Comparison of ENCODE assay signal across 9 cellular contexts in the genomic region with DNA sequence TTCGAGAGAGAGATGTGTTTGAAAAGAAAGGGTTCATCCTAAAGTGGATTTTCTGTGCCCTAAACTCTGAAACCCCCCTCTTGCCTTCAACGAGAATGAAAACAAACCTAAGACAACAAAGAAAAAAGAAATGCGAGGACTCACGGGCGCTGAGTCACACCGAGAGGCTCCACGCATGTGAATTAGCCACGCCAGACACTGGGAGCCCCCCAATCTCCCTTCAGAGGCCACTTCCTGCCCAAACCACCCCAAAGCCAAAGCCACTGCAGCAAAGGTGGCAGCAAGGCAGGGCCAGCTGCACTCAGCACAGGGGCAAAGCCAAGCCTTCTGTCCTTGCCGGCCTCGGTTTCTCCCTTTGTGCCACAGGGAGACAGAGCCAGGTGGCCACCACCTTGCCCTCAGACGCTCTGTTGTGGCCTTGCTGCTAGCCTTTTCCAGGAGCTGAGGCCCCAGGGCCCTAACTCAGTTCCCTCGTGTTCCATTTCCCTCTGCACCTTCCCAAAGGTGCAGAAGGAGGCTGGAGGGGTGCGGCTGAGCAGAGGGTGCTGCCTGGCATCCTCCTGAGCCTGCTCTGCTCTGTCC.
DNase-seq lines count a peak whose midpoint lies in the region; ATAC-seq, FAIRE-seq and TF ChIP-seq lines count a peak whose summit lies in the region.
"Had no signal": no experiment of that assay in that cellular context is flagged by ENCODE, and none has a peak within 500 bp of the region (broad histone marks: within the 10 kb centered on the region; RNA-seq: fewer than 3 reads in every experiment).

No MANE protein-coding gene starts in this region.

- H3K36me3 ChIP-seq in GM12878 (ENCODE audit: control insufficient read depth in 2 of 2, insufficient read depth in 2 of 2, low read length in 1 of 2) (peaks cover 5 to 6% of the 10 kb centered on the region in 2 experiments; a peak in 3 of 4 replicates), tibial artery (no peaks in the 10 kb centered on the region), PC-3 (ENCODE audit: low read depth, low read length) (no peaks in the 10 kb centered on the region)

- no peak for TF ChIP-seq RAD21 in GM12878 (IDR thresholded peaks at IDR 0.05; ENCODE audit: insufficient read depth, low read depth, low read length)

- CTCF ChIA-PET in GM12878 (lab: Yijun Ruan, JAX), result interaction anchor here (2.3 to 7.3 kb wide), 2 partner anchors 68 to 90 kb away, joined by 13 to 73 read pairs; no protein-coding TSS in a partner anchor
- CTCF ChIA-PET in PC-3 (lab: Charles Lee), result no interaction called here

- RAD21 ChIA-PET in GM12878 (lab: Charles Lee; ENCODE audit: unreplicated experiment), result interaction anchor here (0.9 to 6.0 kb wide), 4 partner anchors 38 to 91 kb away, joined by 6 to 61 read pairs (median 14); no protein-coding TSS in a partner anchor

- H2AFZ ChIP-seq in GM12878 (ENCODE audit: control insufficient read depth, low read depth, low read length), result no peak overlapping the region
- H2AFZ ChIP-seq in PC-3 (ENCODE audit: low read length), result no peak overlapping the region

- TF ChIP-seq EP300 in GM12878 (IDR thresholded peaks at IDR 0.05; ENCODE audit: borderline replicate concordance in 1 of 2, control insufficient read depth in 1 of 2, low read depth in 2 of 2, low read length in 2 of 2), result peak; percentile 36 to 74; a peak in 2 of 4 replicates

- intact Hi-C loops in GM12878 (cut with micrococcal nuclease; ENCODE audit: unreplicated experiment) (no loop called here), tibial artery (cut with DNase I; ENCODE audit: low total_unique reads) (loop anchor here (10.0 kb wide), 1 partner anchor 94 kb away; a partner anchor contains a TSS), PC-3 (cut with micrococcal nuclease) (no loop called here)

- H3K27ac ChIP-seq in GM12878 (ENCODE audit: control insufficient read depth, insufficient read depth) (peak overlapping the region; percentile 38; the same call in 1 of the 2 replicates), tibial artery (no peak overlapping the region), PC-3 (ENCODE audit: low read length) (no peak overlapping the region)

- H3K4me1 ChIP-seq in GM12878 (ENCODE audit: control insufficient read depth, insufficient read depth, low read length), result peaks cover 53% of the 10 kb centered on the region
- peaks cover 0 to 43% (median 34%) of the 10 kb centered on the region in 4 donors for H3K4me1 ChIP-seq in tibial artery
- H3K4me1 ChIP-seq in PC-3 (ENCODE audit: insufficient read depth, low read length), result no peaks in the 10 kb centered on the region

- SMC1A ChIA-PET in GM12878 (lab: Charles Lee; ENCODE audit: uncharacterized antibody, unreplicated experiment), result interaction anchor here (0.6 to 8.4 kb wide), 6 partner anchors 32 to 90 kb away, joined by 3 to 81 read pairs (median 4); no protein-coding TSS in a partner anchor

- H3K9ac ChIP-seq in GM12878 (ENCODE audit: control insufficient read depth, insufficient read depth, low read length) (0 out of 2 replicates have a peak overlapping the region, but pooled peaks have one; percentile 4), PC-3 (ENCODE audit: low read length) (no peak overlapping the region)

- TF ChIP-seq CTCF in GM12878 (IDR thresholded peaks at IDR 0.05 in 2 of 3, conservative IDR thresholded peaks at IDR 0.05 in 1 of 3; ENCODE audit: control insufficient read depth in 2 of 3, extremely low read depth in 1 of 3, insufficient read depth in 1 of 3, low read depth in 3 of 3, low read length in 3 of 3) (no peak), tibial artery (IDR thresholded peaks at IDR 0.05) (no peak), PC-3 (conservative IDR thresholded peaks at IDR 0.05; ENCODE audit: low read depth, low read length) (no peak)

- FAIRE-seq in GM12891 (lab: Jason Lieb, UNC) (no peak), GM12878 (lab: Jason Lieb, UNC) (peak; percentile 52)
- FAIRE-seq: G401.6 had no signal

- H3K79me2 ChIP-seq in GM12878 (ENCODE audit: control insufficient read depth, insufficient read depth, low read length), result peaks cover 16% of the 10 kb centered on the region
- no peaks in the 10 kb centered on the region for H3K79me2 ChIP-seq in PC-3 (ENCODE audit: low read length)

- BruUV-seq in GM12878 (replicated peaks; lab: Mats Ljungman, UMichigan), result no TSS peak
- no TSS peak for BruUV-seq in PC-3 (replicated peaks; lab: Mats Ljungman, UMichigan)

- H3K9me3 ChIP-seq in GM12878 (replicated peaks; ENCODE audit: control insufficient read depth, insufficient read depth, low read length), result no peaks in the 10 kb centered on the region
- no peaks in the 10 kb centered on the region for H3K9me3 ChIP-seq in tibial artery
- no peaks in the 10 kb centered on the region for H3K9me3 ChIP-seq in PC-3 (ENCODE audit: low read length)

- H4K20me1 ChIP-seq in GM12878 (ENCODE audit: control insufficient read depth, insufficient read depth), result no peaks in the 10 kb centered on the region; the same call in none of the 2 replicates
- no peaks in the 10 kb centered on the region for H4K20me1 ChIP-seq in PC-3 (ENCODE audit: low read length)

- ATAC-seq in GM12878 (peak; percentile 71), GM18498 (IDR thresholded peaks at IDR 0.05; ENCODE audit: unreplicated experiment) (no peak), PC-3 (no peak)

- TF ChIP-seq POLR2A in GM12891 (IDR thresholded peaks at IDR 0.05; ENCODE audit: low read depth, low read length) (no peak), GM12878 (IDR thresholded peaks at IDR 0.05; ENCODE audit: low read depth, low read length) (no peak)

- 2% methylated on average over 13 of the region's 13 CpGs for WGBS in GM12878 (ENCODE audit: insufficient coverage, insufficient replicate concordance, low lambda C conversion rate, missing lambda C conversion rate)

- no peaks in the 10 kb centered on the region for H3F3A ChIP-seq in PC-3 (ENCODE audit: low read length, unreplicated experiment)

- no peaks in the 10 kb centered on the region for H3K9me2 ChIP-seq in PC-3 (replicated peaks; ENCODE audit: low read length)

- POLR2A ChIA-PET in GM12878 (lab: Charles Lee) (interaction anchor here (0.6 to 0.9 kb wide), 2 partner anchors 38 to 72 kb away, joined by 3 to 4 read pairs; no protein-coding TSS in a partner anchor), PC-3 (lab: Charles Lee; ENCODE audit: unreplicated experiment) (no interaction called here)

- no peaks in the 10 kb centered on the region for H3K27me3 ChIP-seq in GM12878 (replicated peaks in 1 of 2; ENCODE audit: control insufficient read depth in 2 of 2, insufficient read depth in 2 of 2, low read length in 1 of 2)
- no peaks in the 10 kb centered on the region for H3K27me3 ChIP-seq in tibial artery
- H3K27me3 ChIP-seq in PC-3 (ENCODE audit: low read length), result no peaks in the 10 kb centered on the region

- peak; percentile 61 for DNase-seq in GM12891 (ENCODE audit: insufficient read length, low spot score)
- DNase-seq in T-helper 9 cell, result peak; percentile 56
- peak; percentile 36 for DNase-seq in GM12878 (ENCODE audit: low read depth, low spot score)
- peak; percentile 68 for DNase-seq in stimulated activated CD4-positive, alpha-beta T cell treated with anti-CD3 and anti-CD28 coated beads, Interleukin-1b, Interleukin-23, amount 100 ng/mL, for 48 hours
- no peak for DNase-seq in tibial artery
- DNase-seq in NCI-H2196 (lab: John Stamatoyannopoulos, UW; ENCODE audit: unreplicated experiment), result no peak
- DNase-seq in PC-3, result no peak

- H3K4me3 ChIP-seq in GM12878, result no peak overlapping the region
- no peak overlapping the region for H3K4me3 ChIP-seq in tibial artery
- no peak overlapping the region for H3K4me3 ChIP-seq in PC-3 (ENCODE audit: low read length)

- in situ Hi-C loops in GM12878 (cut with MboI), result no loop called here

- peak overlapping the region; percentile 53 for H3K4me2 ChIP-seq in GM12878 (ENCODE audit: control insufficient read depth, insufficient read depth)
- no peak overlapping the region for H3K4me2 ChIP-seq in PC-3 (ENCODE audit: low read length)

TF ChIP-seq in GM12891, 5 proteins besides CTCF, POLR2A, EP300 and RAD21:
- TF ChIP-seq TAF1 (IDR thresholded peaks at IDR 0.05; ENCODE audit: low read depth, low read length), result no peak
- TF ChIP-seq POLR2AphosphoS5 (IDR thresholded peaks at IDR 0.05; ENCODE audit: low read depth, low read length), result no peak
- TF ChIP-seq SPI1 (IDR thresholded peaks at IDR 0.05; ENCODE audit: low read depth, low read length), result 0 out of 2 replicates have a peak, but pooled peaks have one; percentile 30
- no peak for TF ChIP-seq PAX5 (IDR thresholded peaks at IDR 0.05; ENCODE audit: insufficient read depth, low read length, severe bottlenecking)
- TF ChIP-seq POU2F2 (IDR thresholded peaks at IDR 0.05; ENCODE audit: low read depth, low read length), result 0 out of 2 replicates have a peak, but pooled peaks have one; percentile 25

TF ChIP-seq in GM12878, 131 proteins besides CTCF, POLR2A, EP300 and RAD21 (continues in another document):
- TF ChIP-seq, protein P1, sequence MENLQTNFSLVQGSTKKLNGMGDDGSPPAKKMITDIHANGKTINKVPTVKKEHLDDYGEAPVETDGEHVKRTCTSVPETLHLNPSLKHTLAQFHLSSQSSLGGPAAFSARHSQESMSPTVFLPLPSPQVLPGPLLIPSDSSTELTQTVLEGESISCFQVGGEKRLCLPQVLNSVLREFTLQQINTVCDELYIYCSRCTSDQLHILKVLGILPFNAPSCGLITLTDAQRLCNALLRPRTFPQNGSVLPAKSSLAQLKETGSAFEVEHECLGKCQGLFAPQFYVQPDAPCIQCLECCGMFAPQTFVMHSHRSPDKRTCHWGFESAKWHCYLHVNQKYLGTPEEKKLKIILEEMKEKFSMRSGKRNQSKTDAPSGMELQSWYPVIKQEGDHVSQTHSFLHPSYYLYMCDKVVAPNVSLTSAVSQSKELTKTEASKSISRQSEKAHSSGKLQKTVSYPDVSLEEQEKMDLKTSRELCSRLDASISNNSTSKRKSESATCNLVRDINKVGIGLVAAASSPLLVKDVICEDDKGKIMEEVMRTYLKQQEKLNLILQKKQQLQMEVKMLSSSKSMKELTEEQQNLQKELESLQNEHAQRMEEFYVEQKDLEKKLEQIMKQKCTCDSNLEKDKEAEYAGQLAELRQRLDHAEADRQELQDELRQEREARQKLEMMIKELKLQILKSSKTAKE (IDR thresholded peaks at IDR 0.05; ENCODE audit: low read depth, poor library complexity, severe bottlenecking), result peak; percentile 83
- TF ChIP-seq POU2F2 (IDR thresholded peaks at IDR 0.05; ENCODE audit: borderline replicate concordance, low read depth, low read length) (peak; percentile 80; the same call in 1 of the 3 replicates), IKZF1 (conservative IDR thresholded peaks at IDR 0.05) (peak; percentile 41; the same call in 1 of the 2 replicates), BACH1 (IDR thresholded peaks at IDR 0.05; ENCODE audit: borderline replicate concordance) (peak; percentile 67)
- TF ChIP-seq, protein P2, sequence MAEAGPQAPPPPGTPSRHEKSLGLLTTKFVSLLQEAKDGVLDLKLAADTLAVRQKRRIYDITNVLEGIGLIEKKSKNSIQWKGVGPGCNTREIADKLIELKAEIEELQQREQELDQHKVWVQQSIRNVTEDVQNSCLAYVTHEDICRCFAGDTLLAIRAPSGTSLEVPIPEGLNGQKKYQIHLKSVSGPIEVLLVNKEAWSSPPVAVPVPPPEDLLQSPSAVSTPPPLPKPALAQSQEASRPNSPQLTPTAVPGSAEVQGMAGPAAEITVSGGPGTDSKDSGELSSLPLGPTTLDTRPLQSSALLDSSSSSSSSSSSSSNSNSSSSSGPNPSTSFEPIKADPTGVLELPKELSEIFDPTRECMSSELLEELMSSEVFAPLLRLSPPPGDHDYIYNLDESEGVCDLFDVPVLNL (IDR thresholded peaks at IDR 0.05; ENCODE audit: low read depth, low read length), result no peak

Comparison
In these comparisons a context has a peak if more than half of its experiments do, and no peak if none do; other contexts are left out.
1. DNase-seq: peak in GM12891 (single experiment), T-helper 9 cell (single experiment), GM12878 (single experiment) and stimulated activated CD4-positive, alpha-beta T cell treated with anti-CD3 and anti-CD28 coated beads, Interleukin-1b, Interleukin-23, amount 100 ng/mL, for 48 hours (single experiment); none in tibial artery (0 of 2), NCI-H2196 (single experiment) and PC-3 (single experiment).